In the genomic region with DNA sequence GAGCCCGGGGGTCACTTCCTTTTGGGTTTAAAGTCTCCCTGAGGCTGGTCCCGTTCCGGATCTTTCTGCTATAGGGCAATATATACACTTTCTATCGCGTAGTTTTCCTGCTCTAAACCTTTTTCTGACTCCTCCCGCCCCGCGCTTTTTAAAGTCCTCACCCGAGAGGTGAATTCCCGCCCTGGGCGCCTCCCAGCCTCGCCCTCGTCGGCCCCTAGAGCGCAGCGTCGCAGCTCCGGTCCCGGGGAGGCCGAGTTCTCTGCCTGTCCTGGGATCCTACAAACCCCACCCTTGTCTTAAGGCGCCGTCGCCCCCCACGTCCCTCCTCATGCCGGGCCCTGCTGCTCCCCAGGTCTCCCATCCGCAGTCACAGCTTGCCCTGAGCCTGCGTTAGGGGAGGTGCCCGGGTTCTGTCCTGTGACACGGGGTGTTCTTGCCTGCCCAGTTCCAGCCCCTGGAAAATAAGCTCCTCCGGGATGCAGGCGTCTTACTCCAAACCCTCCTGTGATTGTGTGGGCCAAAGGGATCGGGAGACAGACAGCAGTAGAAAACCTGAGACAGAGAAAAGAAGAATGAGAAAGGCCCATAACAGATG, we compare ENCODE assay signal across 8 cellular contexts. TPM values are rescaled to one million over a fixed set of nuclear protein-coding genes. Genes with fewer than 3 reads are reported as not detected.
A peak's percentile ranks its signal among the peaks of the same experiment; 100 is the strongest.
DNase-seq lines count a peak whose midpoint lies in the region; ATAC-seq and TF ChIP-seq lines count a peak whose summit lies in the region.

No MANE protein-coding gene starts in this region.

- peak overlapping the region; percentile 62 for H3K27ac ChIP-seq in DND-41 (ENCODE audit: low read length)

- H3K9ac ChIP-seq in DND-41 (ENCODE audit: low read depth, low read length), result peak overlapping the region; percentile 70

- H3K36me3 ChIP-seq in DND-41 (ENCODE audit: insufficient read depth, low read length), result no peaks in the 10 kb centered on the region

- peaks cover 31% of the 10 kb centered on the region for H3K4me1 ChIP-seq in DND-41 (ENCODE audit: insufficient read depth, low read length)

- H3K4me3 ChIP-seq in DND-41 (ENCODE audit: low read depth in 1 of 2, low read length in 2 of 2), result peak overlapping the region; percentile 79 to 90; a peak in 3 of 4 replicates
- H3K4me3 ChIP-seq in LNCaP clone FGC (ENCODE audit: low read depth, low read length), result peak overlapping the region; percentile 74

- H3K4me2 ChIP-seq in DND-41 (ENCODE audit: insufficient read depth, low read length), result peak overlapping the region; percentile 89

- intact Hi-C loops in head of caudate nucleus (cut with DNase I) (no loop called here), sciatic nerve (cut with DNase I) (no loop called here)

- H2AFZ ChIP-seq in DND-41 (ENCODE audit: low read depth, low read length), result peak overlapping the region; percentile 96

- no peaks in the 10 kb centered on the region for H4K20me1 ChIP-seq in DND-41 (ENCODE audit: insufficient read depth, low read length)

- ATAC-seq in DND-41 (ENCODE audit: insufficient read depth, low read depth), result peak; percentile 67
- ATAC-seq in GM21528 (IDR thresholded peaks at IDR 0.05; ENCODE audit: low FRiP score, unreplicated experiment), result peak; percentile 54
- peak; percentile 47 for ATAC-seq in sciatic nerve

- TF ChIP-seq CTCF in DND-41 (IDR thresholded peaks at IDR 0.05; ENCODE audit: borderline replicate concordance, extremely low read depth, low read length, poor library complexity, severe bottlenecking) (no peak), LNCaP clone FGC (IDR thresholded peaks at IDR 0.05; ENCODE audit: control insufficient read depth, extremely low read depth, insufficient read depth) (no peak)

- no peaks in the 10 kb centered on the region for H3K27me3 ChIP-seq in DND-41 (ENCODE audit: insufficient read depth, low read length, poor library complexity)

- peaks cover 6% of the 10 kb centered on the region; the same call in 1 of the 2 replicates for H3K79me2 ChIP-seq in DND-41 (ENCODE audit: insufficient read depth, low read length)

- no peaks in the 10 kb centered on the region for H3K9me3 ChIP-seq in DND-41 (ENCODE audit: insufficient read depth, low read length, severe bottlenecking)

- DNase-seq in DND-41 (peak; percentile 49), LNCaP clone FGC (ENCODE audit: low read depth) (no peak), head of caudate nucleus (peak in 23 of 42 donors; percentile 4 to 46 (median 23)), sciatic nerve (ENCODE audit: low spot score) (peak; percentile 60), DMS153 (lab: John Stamatoyannopoulos, UW) (no peak), COR-L47 (lab: John Stamatoyannopoulos, UW) (no peak)
- peak; percentile 15 to 17 for DNase-seq in activated T-helper 1 cell treated with anti-CD3 and anti-CD28 coated beads, Interleukin-2, amount 50 U/mL, for 16 hours (ENCODE audit: low read depth in 1 of 2, low spot score in 1 of 2)

RNA-seq across cellular contexts. Expression of a gene that starts 0.5 kb away (rescaled TPM):
- total RNA-seq in sciatic nerve, result 16.1 TPM

RNA-seq across cellular contexts. Expression of a gene that starts 29.0 kb away (rescaled TPM):
- 17.1 TPM for total RNA-seq in sciatic nerve

RNA-seq across cellular contexts. Expression of a gene that starts 32.4 kb away (rescaled TPM):
- 8.3 TPM for total RNA-seq in sciatic nerve

Comparison
In these comparisons a context has a peak if more than half of its experiments do, and no peak if none do; other contexts are left out.
1. DNase-seq: peak in DND-41 (single experiment), activated T-helper 1 cell treated with anti-CD3 and anti-CD28 coated beads, Interleukin-2, amount 50 U/mL, for 16 hours (2 of 2), head of caudate nucleus (23 of 42) and sciatic nerve (single experiment); none in LNCaP clone FGC (single experiment), DMS153 (single experiment) and COR-L47 (single experiment).
2. Peak in every context shown above with its lines, with median percentiles within 50 percentile points of each other: ATAC-seq.